24 cellular contexts compared by ENCODE assay signal in the genomic region with DNA sequence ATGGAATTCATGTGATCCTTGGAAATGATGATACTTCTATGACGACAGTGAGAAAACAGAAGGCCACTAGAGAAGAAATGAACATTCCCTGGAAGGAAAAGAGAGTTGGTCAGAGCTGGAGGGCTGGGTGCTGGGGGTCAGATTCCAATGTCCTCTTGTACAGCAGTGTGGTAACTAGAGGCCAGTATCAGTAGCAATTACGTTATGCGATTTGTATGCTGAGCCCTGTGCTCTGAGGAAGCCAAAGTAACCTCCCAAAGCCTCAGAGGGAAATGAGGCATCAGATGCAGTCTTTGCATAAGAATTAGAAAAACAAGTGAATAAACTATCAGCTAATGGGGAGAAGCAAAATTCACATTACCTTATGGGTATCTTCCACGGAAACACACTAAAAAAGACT.
"Had no signal": no experiment of that assay in that cellular context is flagged by ENCODE, and none has a peak within 500 bp of the region (broad histone marks: within the 10 kb centered on the region; RNA-seq: fewer than 3 reads in every experiment).

No MANE protein-coding gene starts in this region.

- H3K27ac ChIP-seq: ascending aorta, brain microvascular endothelial cell, colonic mucosa, esophagus muscularis mucosa had no signal

- H3K36me3 Mint-ChIP-seq: activated CD4-positive, alpha-beta memory T cell treated with anti-CD3 and anti-CD28 coated beads for 36 hours; activated naive CD4-positive, alpha-beta T cell treated with anti-CD3 and anti-CD28 coated beads, Interleukin-2, amount 10 ng/mL, durations not matched to agents 7 days and 5 days; activated naive CD4-positive, alpha-beta T cell treated with anti-CD3 and anti-CD28 coated beads, Interleukin-2, amount 50 U/mL, for 72 hours had no signal

- H3K27me3 Mint-ChIP-seq: activated CD4-positive, alpha-beta memory T cell treated with anti-CD3 and anti-CD28 coated beads for 36 hours; activated CD4-positive, alpha-beta T cell treated with anti-CD3 and anti-CD28 coated beads for 36 hours; activated CD4-positive, alpha-beta T cell treated with anti-CD3 and anti-CD28 coated beads, Interleukin-2, amount 10 ng/mL, durations not matched to agents 24 days and 14 days; activated CD8-positive, alpha-beta memory T cell treated with anti-CD3 and anti-CD28 coated beads, Interleukin-2, amount 10 ng/mL, durations not matched to agents 7 days and 5 days; activated naive CD4-positive, alpha-beta T cell treated with anti-CD3 and anti-CD28 coated beads, Interleukin-2, amount 10 ng/mL, durations not matched to agents 7 days and 5 days; activated naive CD8-positive, alpha-beta T cell treated with anti-CD3 and anti-CD28 coated beads, Interleukin-2, amount 10 ng/mL, durations not matched to agents 7 days and 5 days had no signal

- H3K27me3 ChIP-seq: ascending aorta, brain microvascular endothelial cell, colonic mucosa, esophagus muscularis mucosa had no signal

- H3K4me3 ChIP-seq: ascending aorta, colonic mucosa, esophagus muscularis mucosa had no signal

- H3K36me3 ChIP-seq: colonic mucosa had no signal

- H3K9me3 Mint-ChIP-seq: activated CD4-positive, alpha-beta memory T cell treated with anti-CD3 and anti-CD28 coated beads for 36 hours; activated CD4-positive, alpha-beta T cell treated with anti-CD3 and anti-CD28 coated beads, Interleukin-2, amount 10 ng/mL, durations not matched to agents 24 days and 14 days; activated naive CD4-positive, alpha-beta T cell treated with anti-CD3 and anti-CD28 coated beads, Interleukin-2, amount 10 ng/mL, durations not matched to agents 7 days and 5 days; activated naive CD4-positive, alpha-beta T cell treated with anti-CD3 and anti-CD28 coated beads, Interleukin-2, amount 50 U/mL, for 72 hours; activated naive CD8-positive, alpha-beta T cell treated with anti-CD3 and anti-CD28 coated beads, Interleukin-2, amount 10 ng/mL, durations not matched to agents 7 days and 5 days had no signal

- H3K9me3 ChIP-seq: ascending aorta, colonic mucosa, esophagus muscularis mucosa had no signal

- H3K4me1 Mint-ChIP-seq: activated CD4-positive, alpha-beta T cell treated with anti-CD3 and anti-CD28 coated beads for 36 hours had no signal

- DNase-seq: activated CD4-positive, alpha-beta memory T cell treated with anti-CD3 and anti-CD28 coated beads for 36 hours; activated CD4-positive, alpha-beta T cell treated with anti-CD3 and anti-CD28 coated beads for 36 hours; activated CD4-positive, alpha-beta T cell treated with anti-CD3 and anti-CD28 coated beads, Interleukin-2, amount 10 ng/mL, durations not matched to agents 24 days and 14 days; activated CD4-positive, CD25-positive, alpha-beta regulatory T cell; activated CD4-positive, CD25-positive, alpha-beta regulatory T cell treated with anti-CD3 and anti-CD28 coated beads, Interleukin-2, amount 50 U/mL, for 72 hours; activated CD8-positive, alpha-beta memory T cell treated with anti-CD3 and anti-CD28 coated beads, Interleukin-2, amount 10 ng/mL, durations not matched to agents 7 days and 5 days; activated CD8-positive, alpha-beta memory T cell treated with anti-CD3 and anti-CD28 coated beads, Interleukin-2, amount 50 U/mL, for 4 hours; activated CD8-positive, alpha-beta T cell treated with anti-CD3 and anti-CD28 coated beads, Interleukin-2, amount 10 ng/mL, durations not matched to agents 7 days and 5 days; activated gamma-delta T cell; activated naive CD4-positive, alpha-beta T cell; activated naive CD4-positive, alpha-beta T cell treated with anti-CD3 and anti-CD28 coated beads, Interleukin-2, amount 10 ng/mL, durations not matched to agents 7 days and 5 days; activated naive CD8-positive, alpha-beta T cell treated with anti-CD3 and anti-CD28 coated beads, Interleukin-2, amount 10 ng/mL, durations not matched to agents 7 days and 5 days; activated T-cell treated with anti-CD3 and anti-CD28 coated beads, Interleukin-2, amount 50 U/mL, for 1 hour; activated T-cell treated with anti-CD3 and anti-CD28 coated beads, Interleukin-2, amount 50 U/mL, for 48 hours; brain microvascular endothelial cell; colonic mucosa; effector CD8-positive, alpha-beta T cell; erythroblast; foreskin melanocyte; head of caudate nucleus; T-helper 2 cell had no signal

- H3K4me1 ChIP-seq: ascending aorta, colonic mucosa, esophagus muscularis mucosa had no signal

- H3K27ac Mint-ChIP-seq: activated CD4-positive, alpha-beta memory T cell treated with anti-CD3 and anti-CD28 coated beads for 36 hours; activated CD4-positive, alpha-beta T cell treated with anti-CD3 and anti-CD28 coated beads for 36 hours; activated CD4-positive, alpha-beta T cell treated with anti-CD3 and anti-CD28 coated beads, Interleukin-2, amount 10 ng/mL, durations not matched to agents 24 days and 14 days; activated CD8-positive, alpha-beta memory T cell treated with anti-CD3 and anti-CD28 coated beads, Interleukin-2, amount 10 ng/mL, durations not matched to agents 7 days and 5 days; activated CD8-positive, alpha-beta T cell treated with anti-CD3 and anti-CD28 coated beads, Interleukin-2, amount 10 ng/mL, durations not matched to agents 7 days and 5 days; activated naive CD4-positive, alpha-beta T cell treated with anti-CD3 and anti-CD28 coated beads, Interleukin-2, amount 10 ng/mL, durations not matched to agents 7 days and 5 days; activated naive CD4-positive, alpha-beta T cell treated with anti-CD3 and anti-CD28 coated beads, Interleukin-2, amount 50 U/mL, for 72 hours; activated naive CD8-positive, alpha-beta T cell treated with anti-CD3 and anti-CD28 coated beads, Interleukin-2, amount 10 ng/mL, durations not matched to agents 7 days and 5 days had no signal

- H3K4me3 Mint-ChIP-seq: activated CD4-positive, alpha-beta memory T cell treated with anti-CD3 and anti-CD28 coated beads for 36 hours; activated CD4-positive, alpha-beta T cell treated with anti-CD3 and anti-CD28 coated beads for 36 hours; activated CD4-positive, alpha-beta T cell treated with anti-CD3 and anti-CD28 coated beads, Interleukin-2, amount 10 ng/mL, durations not matched to agents 24 days and 14 days; activated CD8-positive, alpha-beta memory T cell treated with anti-CD3 and anti-CD28 coated beads, Interleukin-2, amount 10 ng/mL, durations not matched to agents 7 days and 5 days; activated CD8-positive, alpha-beta T cell treated with anti-CD3 and anti-CD28 coated beads, Interleukin-2, amount 10 ng/mL, durations not matched to agents 7 days and 5 days; activated naive CD4-positive, alpha-beta T cell treated with anti-CD3 and anti-CD28 coated beads, Interleukin-2, amount 10 ng/mL, durations not matched to agents 7 days and 5 days; activated naive CD8-positive, alpha-beta T cell treated with anti-CD3 and anti-CD28 coated beads, Interleukin-2, amount 10 ng/mL, durations not matched to agents 7 days and 5 days had no signal

- ATAC-seq: activated CD4-positive, alpha-beta T cell treated with anti-CD3 and anti-CD28 coated beads for 36 hours; activated CD8-positive, alpha-beta memory T cell treated with anti-CD3 and anti-CD28 coated beads, Interleukin-2, amount 10 ng/mL, durations not matched to agents 7 days and 5 days; activated CD8-positive, alpha-beta T cell treated with anti-CD3 and anti-CD28 coated beads, Interleukin-2, amount 10 ng/mL, durations not matched to agents 7 days and 5 days; activated naive CD4-positive, alpha-beta T cell treated with anti-CD3 and anti-CD28 coated beads, Interleukin-2, amount 50 U/mL, for 72 hours had no signal
